In genomic region chr14:88750945-88751344, GRCh38 we compare ENCODE assay signal across 26 cellular contexts. TPM values are rescaled to one million over a fixed set of nuclear protein-coding genes. Genes with fewer than 3 reads are reported as not detected.
"Had no signal": no experiment of that assay in that cellular context is flagged by ENCODE, and none has a peak within 500 bp of the region (broad histone marks: within the 10 kb centered on the region; RNA-seq: fewer than 3 reads in every experiment).

No MANE protein-coding gene starts in this region.

- H3K36me3 ChIP-seq: adrenal gland, Peyer's patch, SJCRH30 had no signal

- H3K4me1 Mint-ChIP-seq: activated CD4-positive, alpha-beta T cell treated with anti-CD3 and anti-CD28 coated beads, Interleukin-2, amount 10 ng/mL, durations not matched to agents 7 days and 5 days; activated naive CD8-positive, alpha-beta T cell treated with anti-CD3 and anti-CD28 coated beads, Interleukin-2, amount 10 ng/mL, durations not matched to agents 7 days and 5 days had no signal

- H3K4me3 Mint-ChIP-seq: activated CD4-positive, alpha-beta memory T cell treated with anti-CD3 and anti-CD28 coated beads for 36 hours; activated CD4-positive, alpha-beta T cell treated with anti-CD3 and anti-CD28 coated beads, Interleukin-2, amount 10 ng/mL, durations not matched to agents 7 days and 5 days; activated naive CD8-positive, alpha-beta T cell treated with anti-CD3 and anti-CD28 coated beads, Interleukin-2, amount 10 ng/mL, durations not matched to agents 7 days and 5 days; activated T-cell treated with anti-CD3 and anti-CD28 coated beads, Interleukin-2, amount 50 U/mL, for 4 hours had no signal

- H3K27ac Mint-ChIP-seq: activated CD4-positive, alpha-beta memory T cell treated with anti-CD3 and anti-CD28 coated beads for 36 hours; activated CD4-positive, alpha-beta T cell treated with anti-CD3 and anti-CD28 coated beads, Interleukin-2, amount 10 ng/mL, durations not matched to agents 7 days and 5 days; activated naive CD8-positive, alpha-beta T cell treated with anti-CD3 and anti-CD28 coated beads, Interleukin-2, amount 10 ng/mL, durations not matched to agents 7 days and 5 days had no signal

- DNase-seq: activated CD4-positive, alpha-beta memory T cell treated with anti-CD3 and anti-CD28 coated beads for 36 hours; activated CD4-positive, alpha-beta T cell treated with anti-CD3 and anti-CD28 coated beads, Interleukin-2, amount 10 ng/mL, durations not matched to agents 7 days and 5 days; activated CD4-positive, CD25-positive, alpha-beta regulatory T cell; activated CD8-positive, alpha-beta memory T cell treated with anti-CD3 and anti-CD28 coated beads for 24 hours; activated gamma-delta T cell; activated naive CD4-positive, alpha-beta T cell treated with anti-CD3 and anti-CD28 coated beads, Interleukin-2, amount 50 U/mL, for 16 hours; activated naive CD8-positive, alpha-beta T cell treated with anti-CD3 and anti-CD28 coated beads, Interleukin-2, amount 10 ng/mL, durations not matched to agents 7 days and 5 days; activated T-cell treated with anti-CD3 and anti-CD28 coated beads, Interleukin-2, amount 50 U/mL, for 4 hours; adrenal gland; anterior cingulate cortex; caudate nucleus; NCI-H1105; NCI-H1436; NCI-H1694 treated with DMSO at 0.1 percent for 48 hours; NCI-H2029 treated with DMSO at 0.1 percent for 48 hours; NCI-H510A treated with DMSO at 0.1 percent for 48 hours; NCI-H69; NK-92 treated with Interleukin-12 subunit alpha and Interleukin-12 subunit beta, amount 100 ng/mL, for 24 hours; Peyer's patch; Right ventricle myocardium superior; SJCRH30; SK-N-SH; T-helper 1 cell had no signal

- H3K9me3 Mint-ChIP-seq: activated CD4-positive, alpha-beta memory T cell treated with anti-CD3 and anti-CD28 coated beads for 36 hours; activated CD4-positive, alpha-beta T cell treated with anti-CD3 and anti-CD28 coated beads, Interleukin-2, amount 10 ng/mL, durations not matched to agents 7 days and 5 days; activated naive CD8-positive, alpha-beta T cell treated with anti-CD3 and anti-CD28 coated beads, Interleukin-2, amount 10 ng/mL, durations not matched to agents 7 days and 5 days; activated T-cell treated with anti-CD3 and anti-CD28 coated beads, Interleukin-2, amount 50 U/mL, for 4 hours had no signal

- H3K9me3 ChIP-seq: adrenal gland, Peyer's patch, SJCRH30, SK-N-SH had no signal

- H3K4me3 ChIP-seq: adrenal gland, Peyer's patch, SJCRH30 had no signal

- H3K27me3 Mint-ChIP-seq: activated CD4-positive, alpha-beta memory T cell treated with anti-CD3 and anti-CD28 coated beads for 36 hours; activated CD4-positive, alpha-beta T cell treated with anti-CD3 and anti-CD28 coated beads, Interleukin-2, amount 10 ng/mL, durations not matched to agents 7 days and 5 days; activated naive CD8-positive, alpha-beta T cell treated with anti-CD3 and anti-CD28 coated beads, Interleukin-2, amount 10 ng/mL, durations not matched to agents 7 days and 5 days had no signal

- H3K9ac ChIP-seq: SK-N-SH had no signal

- H3K27ac ChIP-seq: adrenal gland, Peyer's patch, RWPE1, SJCRH30, VCaP had no signal

- H3K4me1 ChIP-seq: Peyer's patch, SJCRH30 had no signal

- H3K4me2 ChIP-seq: SK-N-SH had no signal

- H3K27me3 ChIP-seq: adrenal gland, Peyer's patch, SJCRH30 had no signal

- ATAC-seq: activated T-cell treated with anti-CD3 and anti-CD28 coated beads, Interleukin-2, amount 50 U/mL, for 4 hours had no signal

RNA-seq across cellular contexts. Expression of gene EML5, which starts 41.8 kb away (rescaled TPM):
- total RNA-seq: chondrocyte had no signal
